15 cellular contexts compared by ENCODE assay signal in the genomic region with DNA sequence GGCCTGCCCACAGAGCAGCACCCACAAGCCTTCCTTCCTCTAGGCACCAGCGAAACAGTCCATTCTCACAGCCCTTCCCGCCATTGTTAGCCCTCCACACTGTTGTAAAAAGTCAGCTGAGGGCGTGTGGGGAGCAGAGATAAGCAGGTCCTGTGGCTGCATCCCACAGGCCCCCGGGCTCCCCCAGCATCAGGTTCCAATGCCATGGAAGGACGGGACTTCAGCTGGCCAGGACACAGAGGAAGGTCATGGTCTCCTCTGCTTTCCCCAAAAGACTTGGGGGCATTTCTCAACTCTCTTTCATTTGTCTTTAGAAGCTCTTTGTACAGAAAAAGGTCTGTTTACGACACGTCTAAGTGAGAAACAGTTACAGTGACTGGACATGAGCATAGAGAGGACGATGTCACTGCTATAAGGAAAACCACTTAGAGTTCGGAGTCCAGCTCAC.
DNase-seq lines count a peak whose midpoint lies in the region; ATAC-seq and TF ChIP-seq lines count a peak whose summit lies in the region.
"Had no signal": no experiment of that assay in that cellular context is flagged by ENCODE, and none has a peak within 500 bp of the region (broad histone marks: within the 10 kb centered on the region; RNA-seq: fewer than 3 reads in every experiment).

No MANE protein-coding gene starts in this region.

- H2AFZ ChIP-seq in neuronal stem cell (ENCODE audit: low read length), result no peak overlapping the region

- H3K27ac ChIP-seq in right atrium auricular region, result peak overlapping the region; percentile 12 to 37
- peak overlapping the region in 3 of 10 donors; percentile 6 to 30 (median 13) for H3K27ac ChIP-seq in heart right ventricle
- no peak overlapping the region for H3K27ac ChIP-seq in neuronal stem cell (replicated peaks; ENCODE audit: low read length)
- H3K27ac ChIP-seq: BLaER1 had no signal

- no peak for TF ChIP-seq CTCF in right atrium auricular region (IDR thresholded peaks at IDR 0.05)
- TF ChIP-seq CTCF in heart right ventricle (IDR thresholded peaks at IDR 0.05), result no peak
- TF ChIP-seq CTCF in endothelial cell (IDR thresholded peaks at IDR 0.05; ENCODE audit: unreplicated experiment), result no peak

- H2BK15ac ChIP-seq in neuronal stem cell (ENCODE audit: low read length), result no peak overlapping the region

- H4K91ac ChIP-seq in neuronal stem cell (ENCODE audit: low read depth, low read length, poor library complexity), result no peak overlapping the region

- H3K9ac ChIP-seq in neuronal stem cell (ENCODE audit: low read depth, low read length, poor library complexity), result no peak overlapping the region
- H3K9ac ChIP-seq: BLaER1 had no signal

- no peak overlapping the region for H2BK12ac ChIP-seq in neuronal stem cell (ENCODE audit: low read length)

- H3K4me3 ChIP-seq in right atrium auricular region (no peak overlapping the region), heart right ventricle (no peak overlapping the region), neuronal stem cell (ENCODE audit: low read length in 2 of 2) (no peak overlapping the region)
- H3K4me3 ChIP-seq: BLaER1 had no signal

- no peaks in the 10 kb centered on the region for H3K9me3 Mint-ChIP-seq in endothelial cell (ENCODE audit: unreplicated experiment)
- H3K9me3 Mint-ChIP-seq: CD4-positive, alpha-beta memory T cell; H9 had no signal

- H3K27ac Mint-ChIP-seq in endothelial cell (ENCODE audit: unreplicated experiment), result peak overlapping the region; percentile 58
- H3K27ac Mint-ChIP-seq: CD4-positive, alpha-beta memory T cell had no signal

- H3K9me3 ChIP-seq in right atrium auricular region (no peaks in the 10 kb centered on the region), heart right ventricle (no peaks in the 10 kb centered on the region), neuronal stem cell (replicated peaks in 1 of 2; ENCODE audit: control insufficient read depth in 2 of 2, insufficient read depth in 1 of 2, low read depth in 1 of 2, low read length in 2 of 2) (no peaks in the 10 kb centered on the region)
- H3K9me3 ChIP-seq: BLaER1 had no signal

- no peak overlapping the region for H3K4me2 ChIP-seq in neuronal stem cell (ENCODE audit: insufficient read depth, low read length, poor library complexity, severe bottlenecking)

- no peak overlapping the region for H3K23ac ChIP-seq in neuronal stem cell (ENCODE audit: low read depth, low read length, poor library complexity)

- H2BK120ac ChIP-seq in neuronal stem cell (ENCODE audit: low read depth, low read length), result no peak overlapping the region

- no peak overlapping the region for H3K4ac ChIP-seq in neuronal stem cell (ENCODE audit: low read length)

- H3K4me1 Mint-ChIP-seq in endothelial cell (ENCODE audit: unreplicated experiment), result peaks cover 41% of the 10 kb centered on the region

- H3K27me3 ChIP-seq in right atrium auricular region (no peaks in the 10 kb centered on the region), heart right ventricle (no peaks in the 10 kb centered on the region), neuronal stem cell (ENCODE audit: control insufficient read depth in 3 of 3, insufficient read depth in 3 of 3, low read depth in 1 of 3, low read length in 3 of 3) (no peaks in the 10 kb centered on the region)
- H3K27me3 ChIP-seq: BLaER1 had no signal

- H2AK5ac ChIP-seq in neuronal stem cell (ENCODE audit: low read depth, low read length), result no peak overlapping the region

- DNase-seq in right atrium auricular region (ENCODE audit: low spot score) (no peak), heart right ventricle (no peak), endothelial cell (ENCODE audit: low spot score) (no peak), neuronal stem cell (ENCODE audit: low spot score) (no peak), NCI-H2227 (lab: John Stamatoyannopoulos, UW; ENCODE audit: unreplicated experiment) (no peak), OCI-M2 (lab: John Stamatoyannopoulos, UW; ENCODE audit: unreplicated experiment) (no peak)
- DNase-seq: 8988T; Calu3; CD4-positive, alpha-beta memory T cell; DMS79 treated with DMSO at 0.1 percent for 48 hours; GF-D8 had no signal

- H3K14ac ChIP-seq in neuronal stem cell (ENCODE audit: low read length), result no peak overlapping the region

- no peak overlapping the region for H3K4me3 Mint-ChIP-seq in endothelial cell (ENCODE audit: unreplicated experiment)
- H3K4me3 Mint-ChIP-seq: CD14-positive monocyte; CD4-positive, alpha-beta memory T cell; H9 had no signal

- H3K4me1 ChIP-seq in right atrium auricular region (peaks cover 0 to 42% of the 10 kb centered on the region in 2 donors), heart right ventricle (peaks cover 8 to 79% (median 45%) of the 10 kb centered on the region in 9 donors), neuronal stem cell (ENCODE audit: control insufficient read depth in 2 of 2, insufficient read depth in 1 of 2, low read depth in 1 of 2, low read length in 2 of 2) (peaks cover 20 to 23% of the 10 kb centered on the region in 2 donors)

- H3K18ac ChIP-seq in neuronal stem cell (ENCODE audit: low read length), result peak overlapping the region; percentile 40

- no peaks in the 10 kb centered on the region for H3K36me3 Mint-ChIP-seq in endothelial cell (ENCODE audit: low read depth, unreplicated experiment)
- H3K36me3 Mint-ChIP-seq: CD4-positive, alpha-beta memory T cell had no signal

- H2BK5ac ChIP-seq in neuronal stem cell (ENCODE audit: low read length), result no peak overlapping the region

- H3K79me1 ChIP-seq in neuronal stem cell (ENCODE audit: low read depth, low read length), result no peaks in the 10 kb centered on the region

- ATAC-seq in heart right ventricle (no peak), GM19395 (IDR thresholded peaks at IDR 0.05; ENCODE audit: unreplicated experiment) (no peak)

- peaks cover 2% of the 10 kb centered on the region for H3K27me3 Mint-ChIP-seq in endothelial cell (ENCODE audit: unreplicated experiment)
- H3K27me3 Mint-ChIP-seq: CD4-positive, alpha-beta memory T cell had no signal

- H4K8ac ChIP-seq in neuronal stem cell (ENCODE audit: low read depth, low read length), result no peak overlapping the region

- intact Hi-C loops in heart right ventricle (cut with DNase I), result loop anchor here in 4 of 10 donors (5.0 to 10.0 kb wide), 2 partner anchors 126 to 128 kb away; a partner anchor contains a TSS

- H3K36me3 ChIP-seq in right atrium auricular region (peaks cover 16% of the 10 kb centered on the region), heart right ventricle (peaks cover 0 to 38% (median 0%) of the 10 kb centered on the region in 9 donors), neuronal stem cell (replicated peaks in 1 of 2; ENCODE audit: control insufficient read depth in 2 of 2, insufficient read depth in 2 of 2, low read length in 2 of 2) (no peaks in the 10 kb centered on the region)
- H3K36me3 ChIP-seq: BLaER1 had no signal

- WGBS in heart right ventricle, 2 donors, result 89% methylated on average over 9 of the region's 9 CpGs
- no CpG with 5 or more reads among the region's 9 CpGs for WGBS in neuronal stem cell (ENCODE audit: extremely low coverage in 2 of 2, insufficient read length in 2 of 2, insufficient replicate concordance in 1 of 2), 2 donors
